ENCODE assay signal across 1 cellular context in genomic region chr7:123499211-123499968, GRCh38.
TF ChIP-seq lines count a peak whose summit lies in the region.

No MANE protein-coding gene starts in this region.

TF ChIP-seq in K562, 482 proteins besides CTCF, POLR2A, EP300 and RAD21 (continued from another document and continues in another):
- TF ChIP-seq UBTF (IDR thresholded peaks at IDR 0.05; ENCODE audit: borderline replicate concordance in 1 of 2, low read depth in 2 of 2, low read length in 2 of 2) (no peak), POLR2AphosphoS5 (IDR thresholded peaks at IDR 0.05; ENCODE audit: control insufficient read depth, insufficient read depth, low read depth, low read length) (no peak), RBBP5 (IDR thresholded peaks at IDR 0.05; ENCODE audit: borderline replicate concordance, insufficient read depth, low read length, poor library complexity, severe bottlenecking) (no peak), ZNF644 (tag; IDR thresholded peaks at IDR 0.05; ENCODE audit: low read depth) (peak; percentile 97), MTF1 (CRISPR knock-in tag; IDR thresholded peaks at IDR 0.05; ENCODE audit: borderline replicate concordance) (peak; percentile 89; the same call in 1 of the 2 replicates), ZFP30 (CRISPR knock-in tag; IDR thresholded peaks at IDR 0.05; ENCODE audit: borderline replicate concordance) (no peak), CHD7 (IDR thresholded peaks at IDR 0.05; ENCODE audit: low read depth, low read length) (no peak), ETV5 (CRISPR knock-in tag; IDR thresholded peaks at IDR 0.05; ENCODE audit: low read depth) (no peak), ZSCAN32 (CRISPR knock-in tag; IDR thresholded peaks at IDR 0.05) (peak; percentile 77; the same call in 1 of the 2 replicates), ZNF764 (CRISPR knock-in tag; IDR thresholded peaks at IDR 0.05; ENCODE audit: low read depth) (no peak), CTCFL (IDR thresholded peaks at IDR 0.05; ENCODE audit: borderline replicate concordance, insufficient read depth, low read depth, low read length, poor library complexity, severe bottlenecking) (no peak), ZNF77 (CRISPR knock-in tag; IDR thresholded peaks at IDR 0.05) (no peak), ZNF75A (CRISPR knock-in tag; IDR thresholded peaks at IDR 0.05) (peak; percentile 87), ZNF518B (CRISPR knock-in tag; IDR thresholded peaks at IDR 0.05) (peak; percentile 87), PHB2 (IDR thresholded peaks at IDR 0.05; ENCODE audit: low read depth) (no peak), GMEB1 (CRISPR knock-in tag; IDR thresholded peaks at IDR 0.05) (peak; percentile 79), RBM15 (IDR thresholded peaks at IDR 0.05; ENCODE audit: insufficient read depth, low read length) (no peak), HMGN3 (IDR thresholded peaks at IDR 0.05; ENCODE audit: borderline replicate concordance, extremely low read depth, insufficient read length, low read depth, low read length) (no peak), YBX1 (IDR thresholded peaks at IDR 0.05) (no peak), HSF4 (CRISPR knock-in tag; IDR thresholded peaks at IDR 0.05; ENCODE audit: borderline replicate concordance) (peak; percentile 96), CREB3L1 (IDR thresholded peaks at IDR 0.05; ENCODE audit: borderline replicate concordance, low read depth) (no peak)
- TF ChIP-seq, protein P1, sequence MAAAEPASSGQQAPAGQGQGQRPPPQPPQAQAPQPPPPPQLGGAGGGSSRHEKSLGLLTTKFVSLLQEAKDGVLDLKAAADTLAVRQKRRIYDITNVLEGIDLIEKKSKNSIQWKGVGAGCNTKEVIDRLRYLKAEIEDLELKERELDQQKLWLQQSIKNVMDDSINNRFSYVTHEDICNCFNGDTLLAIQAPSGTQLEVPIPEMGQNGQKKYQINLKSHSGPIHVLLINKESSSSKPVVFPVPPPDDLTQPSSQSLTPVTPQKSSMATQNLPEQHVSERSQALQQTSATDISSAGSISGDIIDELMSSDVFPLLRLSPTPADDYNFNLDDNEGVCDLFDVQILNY (CRISPR knock-in tag; IDR thresholded peaks at IDR 0.05), result no peak
- TF ChIP-seq, protein P2, sequence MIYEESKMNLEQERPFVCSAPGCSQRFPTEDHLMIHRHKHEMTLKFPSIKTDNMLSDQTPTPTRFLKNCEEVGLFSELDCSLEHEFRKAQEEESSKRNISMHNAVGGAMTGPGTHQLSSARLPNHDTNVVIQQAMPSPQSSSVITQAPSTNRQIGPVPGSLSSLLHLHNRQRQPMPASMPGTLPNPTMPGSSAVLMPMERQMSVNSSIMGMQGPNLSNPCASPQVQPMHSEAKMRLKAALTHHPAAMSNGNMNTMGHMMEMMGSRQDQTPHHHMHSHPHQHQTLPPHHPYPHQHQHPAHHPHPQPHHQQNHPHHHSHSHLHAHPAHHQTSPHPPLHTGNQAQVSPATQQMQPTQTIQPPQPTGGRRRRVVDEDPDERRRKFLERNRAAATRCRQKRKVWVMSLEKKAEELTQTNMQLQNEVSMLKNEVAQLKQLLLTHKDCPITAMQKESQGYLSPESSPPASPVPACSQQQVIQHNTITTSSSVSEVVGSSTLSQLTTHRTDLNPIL (CRISPR knock-in tag; IDR thresholded peaks at IDR 0.05), result peak; percentile 93
- TF ChIP-seq, protein P3, sequence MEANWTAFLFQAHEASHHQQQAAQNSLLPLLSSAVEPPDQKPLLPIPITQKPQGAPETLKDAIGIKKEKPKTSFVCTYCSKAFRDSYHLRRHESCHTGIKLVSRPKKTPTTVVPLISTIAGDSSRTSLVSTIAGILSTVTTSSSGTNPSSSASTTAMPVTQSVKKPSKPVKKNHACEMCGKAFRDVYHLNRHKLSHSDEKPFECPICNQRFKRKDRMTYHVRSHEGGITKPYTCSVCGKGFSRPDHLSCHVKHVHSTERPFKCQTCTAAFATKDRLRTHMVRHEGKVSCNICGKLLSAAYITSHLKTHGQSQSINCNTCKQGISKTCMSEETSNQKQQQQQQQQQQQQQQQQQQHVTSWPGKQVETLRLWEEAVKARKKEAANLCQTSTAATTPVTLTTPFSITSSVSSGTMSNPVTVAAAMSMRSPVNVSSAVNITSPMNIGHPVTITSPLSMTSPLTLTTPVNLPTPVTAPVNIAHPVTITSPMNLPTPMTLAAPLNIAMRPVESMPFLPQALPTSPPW (CRISPR knock-in tag; IDR thresholded peaks at IDR 0.05), result peak; percentile 59
